In the genomic region with DNA sequence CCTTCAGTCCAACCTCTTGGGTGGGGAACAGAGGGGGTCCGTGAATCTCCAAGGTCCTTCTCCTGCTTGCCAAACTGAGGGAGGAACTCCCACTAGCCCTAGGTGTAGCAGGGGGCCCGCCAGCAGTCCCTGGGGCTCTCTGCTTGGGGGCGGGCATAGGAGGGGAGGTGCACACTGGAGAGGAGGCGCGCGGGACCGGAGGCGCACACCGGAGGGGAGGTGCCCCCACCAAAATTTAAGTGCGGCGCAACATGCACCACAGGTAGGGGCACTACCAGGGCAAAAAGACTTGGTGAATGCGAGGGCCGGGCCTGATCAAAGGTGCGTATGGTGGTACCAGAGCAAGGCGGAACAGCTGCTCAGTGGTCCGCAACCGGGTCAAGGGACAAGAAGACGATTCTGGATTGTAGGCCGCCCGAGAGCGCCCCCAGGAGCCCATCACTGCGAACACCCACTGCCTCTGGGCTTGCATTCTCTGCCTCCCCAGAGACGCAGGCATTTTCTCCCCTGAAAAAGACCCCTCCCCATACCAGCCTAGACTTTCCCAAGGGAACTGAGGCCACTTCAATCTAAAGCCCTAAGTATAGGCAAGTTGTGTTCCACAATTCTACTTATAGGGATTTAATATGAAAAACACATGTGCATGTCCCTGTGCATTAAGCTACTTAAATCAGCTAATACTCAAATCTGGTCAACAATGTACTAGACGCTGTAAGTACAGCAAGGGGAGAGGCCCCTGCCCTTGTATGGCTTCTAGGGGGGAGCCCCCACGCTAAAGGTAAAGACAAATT, we compare ENCODE assay signal across 9 cellular contexts. TPM values are rescaled to one million over a fixed set of nuclear protein-coding genes. Genes with fewer than 3 reads are reported as not detected.
DNase-seq lines count a peak whose midpoint lies in the region; ATAC-seq and TF ChIP-seq lines count a peak whose summit lies in the region.
"Had no signal": no experiment of that assay in that cellular context is flagged by ENCODE, and none has a peak within 500 bp of the region (broad histone marks: within the 10 kb centered on the region; RNA-seq: fewer than 3 reads in every experiment).

No MANE protein-coding gene starts in this region.

- TF ChIP-seq CTCF in astrocyte of the cerebellum (IDR thresholded peaks at IDR 0.05; ENCODE audit: low read depth, low read length, missing control alignments) (peak; percentile 29), left lung (IDR thresholded peaks at IDR 0.05) (no peak)

- H3K4me3 Mint-ChIP-seq in stimulated activated naive CD8-positive, alpha-beta T cell treated with anti-CD3 and anti-CD28 coated beads, Interleukin-15, Interleukin-2, amounts not matched to agents 100 ng/mL and 50 ng/mL, for 24 hours: peak overlapping the region; percentile 75

- H3K27me3 ChIP-seq in left lung: peaks cover 7 to 38% of the 10 kb centered on the region in 2 donors

- peaks cover 12% of the 10 kb centered on the region for H3K4me1 Mint-ChIP-seq in stimulated activated naive CD8-positive, alpha-beta T cell treated with anti-CD3 and anti-CD28 coated beads, Interleukin-15, Interleukin-2, amounts not matched to agents 100 ng/mL and 50 ng/mL, for 24 hours (ENCODE audit: low read depth)

- no peaks in the 10 kb centered on the region for H3K9me3 ChIP-seq in left lung

- peak overlapping the region; percentile 50 for H3K4me3 ChIP-seq in astrocyte of the cerebellum (ENCODE audit: low read depth, low read length)
- H3K4me3 ChIP-seq in left lung: peak overlapping the region; percentile 30 to 34

- no peaks in the 10 kb centered on the region for H3K36me3 Mint-ChIP-seq in stimulated activated naive CD8-positive, alpha-beta T cell treated with anti-CD3 and anti-CD28 coated beads, Interleukin-15, Interleukin-2, amounts not matched to agents 100 ng/mL and 50 ng/mL, for 24 hours (ENCODE audit: low read depth)

- peaks cover 49% of the 10 kb centered on the region for H3K27me3 Mint-ChIP-seq in stimulated activated naive CD8-positive, alpha-beta T cell treated with anti-CD3 and anti-CD28 coated beads, Interleukin-15, Interleukin-2, amounts not matched to agents 100 ng/mL and 50 ng/mL, for 24 hours

- peaks cover 0 to 13% of the 10 kb centered on the region in 2 donors for H3K4me1 ChIP-seq in left lung

- in situ Hi-C loops in astrocyte of the cerebellum (cut with HindIII; ENCODE audit: low sequenced_read_pairs): no loop called here

- no peak for ATAC-seq in stimulated activated naive CD8-positive, alpha-beta T cell treated with anti-CD3 and anti-CD28 coated beads, Interleukin-15, Interleukin-2, amounts not matched to agents 100 U/mL and 50 U/mL, for 24 hours
- ATAC-seq in left lung (no peak), HG03432 (IDR thresholded peaks at IDR 0.05; ENCODE audit: unreplicated experiment) (no peak)

- DNase-seq in stimulated activated naive CD8-positive, alpha-beta T cell treated with anti-CD3 and anti-CD28 coated beads, Interleukin-15, Interleukin-2, amounts not matched to agents 100 U/mL and 50 U/mL, for 24 hours: no peak
- DNase-seq in astrocyte of the cerebellum (ENCODE audit: low read depth) (no peak), left lung (peak in 1 of 2 donors; percentile 75), OCI-M2 (lab: John Stamatoyannopoulos, UW; ENCODE audit: unreplicated experiment) (no peak), islet precursor cell (no peak)
- DNase-seq in stimulated activated CD4-positive, alpha-beta T cell treated with anti-CD3 and anti-CD28 coated beads, Interleukin-2, amount 100 ng/mL, for 24 hours: no peak

- no peak overlapping the region for H3K27ac Mint-ChIP-seq in stimulated activated naive CD8-positive, alpha-beta T cell treated with anti-CD3 and anti-CD28 coated beads, Interleukin-15, Interleukin-2, amounts not matched to agents 100 ng/mL and 50 ng/mL, for 24 hours

- H3K27ac ChIP-seq in left lung: no peak overlapping the region
- H3K27ac ChIP-seq: VCaP had no signal

- intact Hi-C loops in left lung (cut with DNase I): no loop called here

- no peaks in the 10 kb centered on the region for H3K9me3 Mint-ChIP-seq in stimulated activated naive CD8-positive, alpha-beta T cell treated with anti-CD3 and anti-CD28 coated beads, Interleukin-15, Interleukin-2, amounts not matched to agents 100 ng/mL and 50 ng/mL, for 24 hours

- H3K36me3 ChIP-seq in left lung: no peaks in the 10 kb centered on the region

RNA-seq across cellular contexts. Expression of gene TGFBI, which starts 50.6 kb away (rescaled TPM):
- total RNA-seq in left lung: 100 to 1,000 TPM; 151 to 222 TPM

RNA-seq across cellular contexts. Expression of gene SMAD5, which starts 53.3 kb away (rescaled TPM):
- 10 to 100 TPM; 54.7 to 55.5 TPM for total RNA-seq in left lung
